ENCODE assay signal across 9 cellular contexts in genomic region chr14:37985826-37986470, GRCh38.
DNase-seq lines count a peak whose midpoint lies in the region; TF ChIP-seq lines count a peak whose summit lies in the region.
"Had no signal": no experiment of that assay in that cellular context is flagged by ENCODE, and none has a peak within 500 bp of the region (broad histone marks: within the 10 kb centered on the region; RNA-seq: fewer than 3 reads in every experiment).

No MANE protein-coding gene starts in this region.

- H3K9me3 Mint-ChIP-seq in MCF 10A (ENCODE audit: unreplicated experiment) = peaks cover 12% of the 10 kb centered on the region

- TF ChIP-seq CTCF in MCF 10A (IDR thresholded peaks at IDR 0.05; ENCODE audit: unreplicated experiment) (peak; percentile 77), liver (IDR thresholded peaks at IDR 0.05; ENCODE audit: low read depth, low read length, missing input control) (peak; percentile 80)

- intact Hi-C loops in MCF 10A (cut with micrococcal nuclease) = loop anchor here (1.0 to 2.0 kb wide), 3 partner anchors 211 to 881 kb away; no protein-coding TSS in a partner anchor

- peak; percentile 45 for DNase-seq in NCI-H1436 (lab: John Stamatoyannopoulos, UW)
- DNase-seq in NCI-H1436 treated with DMSO at 0.1 percent for 48 hours (lab: John Stamatoyannopoulos, UW) = no peak
- peak; percentile 58 for DNase-seq in KBM-7
- DNase-seq in T-helper 2 cell = peak in 4 of 5 experiments; percentile 14 to 66 (median 22)
- peak; percentile 72 for DNase-seq in MCF 10A (ENCODE audit: unreplicated experiment)
- peak; percentile 13 to 27 for DNase-seq in stimulated activated CD8-positive, alpha-beta memory T cell treated with anti-CD3 and anti-CD28 coated beads, Interleukin-2, amount 100 ng/mL, for 1 hour (ENCODE audit: low read depth in 2 of 2)
- no peak for DNase-seq in middle frontal gyrus (ENCODE audit: extremely low spot score, low spot score)

- H3K4me1 ChIP-seq in liver (ENCODE audit: control insufficient read depth in 4 of 4, insufficient read depth in 4 of 4, low read length in 3 of 4) = no peaks in the 10 kb centered on the region
- H3K4me1 ChIP-seq: BLaER1 treated with 17β-estradiol and CSF1 and Interleukin-3, amounts not matched to agents 10 nM and 100 nM had no signal

- no peak overlapping the region for H3K4me3 Mint-ChIP-seq in MCF 10A (ENCODE audit: unreplicated experiment)

- H3K4me1 Mint-ChIP-seq in MCF 10A (ENCODE audit: insufficient read depth, unreplicated experiment) = no peaks in the 10 kb centered on the region

- H3K27me3 Mint-ChIP-seq in MCF 10A (ENCODE audit: insufficient read depth, unreplicated experiment) = no peaks in the 10 kb centered on the region

- no peak overlapping the region for H3K4me3 ChIP-seq in liver (ENCODE audit: low read depth in 1 of 3, low read length in 3 of 3)
- H3K4me3 ChIP-seq: BLaER1 treated with 17β-estradiol and CSF1 and Interleukin-3, amounts not matched to agents 10 nM and 100 nM had no signal

- POLR2A ChIA-PET in MCF 10A (lab: Yijun Ruan, JAX) = interaction anchor here (0.6 to 1.2 kb wide), 2 partner anchors 15 to 212 kb away, joined by 3 read pairs; no protein-coding TSS in a partner anchor

- 58% methylated on average over 2 of the region's 2 CpGs for WGBS in liver

- no peaks in the 10 kb centered on the region for H3K36me3 ChIP-seq in liver (ENCODE audit: control insufficient read depth in 4 of 4, insufficient read depth in 3 of 4, low read depth in 1 of 4, low read length in 3 of 4)
- H3K36me3 ChIP-seq: BLaER1 treated with 17β-estradiol and CSF1 and Interleukin-3, amounts not matched to agents 10 nM and 100 nM had no signal

- no peak overlapping the region for H3K9ac ChIP-seq in liver (ENCODE audit: low read depth in 1 of 2, low read length in 2 of 2)
- H3K9ac ChIP-seq: BLaER1 treated with 17β-estradiol and CSF1 and Interleukin-3, amounts not matched to agents 10 nM and 100 nM had no signal

- BruUV-seq in MCF 10A (replicated peaks; lab: Mats Ljungman, UMichigan) = no TSS peak

- in situ Hi-C loops in KBM-7 (cut with MboI; ENCODE audit: low pct_unique_long_range_greater_than_20kb, low sequenced_read_pairs) = no loop called here

- H3K27me3 ChIP-seq in liver (ENCODE audit: control insufficient read depth in 4 of 4, insufficient read depth in 4 of 4, low read length in 3 of 4) = no peaks in the 10 kb centered on the region
- H3K27me3 ChIP-seq: BLaER1 treated with 17β-estradiol and CSF1 and Interleukin-3, amounts not matched to agents 10 nM and 100 nM had no signal

- CTCF ChIA-PET in MCF 10A (lab: Yijun Ruan, JAX) = interaction anchor here (0.6 to 1.9 kb wide), 26 partner anchors 12 to 905 kb away, joined by 3 to 12 read pairs (median 3); no protein-coding TSS in a partner anchor

- no peak overlapping the region for H3K27ac Mint-ChIP-seq in MCF 10A (ENCODE audit: low read depth, unreplicated experiment)

- peak; percentile 76 to 81 for TF ChIP-seq RAD21 in liver (IDR thresholded peaks at IDR 0.05)

- peaks cover 0 to 3% (median under 1%) of the 10 kb centered on the region in 4 donors for H3K9me3 ChIP-seq in liver (ENCODE audit: control insufficient read depth in 4 of 4, low read length in 3 of 4)

- H3K27ac ChIP-seq in liver (ENCODE audit: low read depth in 1 of 2, low read length in 2 of 2) = no peak overlapping the region
- H3K27ac ChIP-seq: BLaER1 treated with 17β-estradiol and CSF1 and Interleukin-3, amounts not matched to agents 10 nM and 100 nM had no signal

- no peaks in the 10 kb centered on the region for H3K36me3 Mint-ChIP-seq in MCF 10A (ENCODE audit: insufficient read depth, unreplicated experiment)

TF ChIP-seq in liver, 16 proteins besides CTCF, POLR2A, EP300 and RAD21:
- TF ChIP-seq NR2F2 (IDR thresholded peaks at IDR 0.05) = no peak
- TF ChIP-seq FOXA2 (IDR thresholded peaks at IDR 0.05) = no peak
- TF ChIP-seq ZBTB33 (IDR thresholded peaks at IDR 0.05) = no peak
- no peak for TF ChIP-seq GABPA (IDR thresholded peaks at IDR 0.05 in 1 of 2, conservative IDR thresholded peaks at IDR 0.05 in 1 of 2)
- no peak for TF ChIP-seq SP1 (IDR thresholded peaks at IDR 0.05)
- no peak for TF ChIP-seq FOXA1 (IDR thresholded peaks at IDR 0.05)
- no peak for TF ChIP-seq TAF1 (conservative IDR thresholded peaks at IDR 0.05)
- no peak for TF ChIP-seq EGR1 (IDR thresholded peaks at IDR 0.05; ENCODE audit: low read depth in 2 of 2)
- no peak for TF ChIP-seq ATF3 (IDR thresholded peaks at IDR 0.05)
- TF ChIP-seq YY1 (IDR thresholded peaks at IDR 0.05) = no peak
- no peak for TF ChIP-seq HNF4G (IDR thresholded peaks at IDR 0.05)
- no peak for TF ChIP-seq HNF4A (conservative IDR thresholded peaks at IDR 0.05)
- no peak for TF ChIP-seq JUND (IDR thresholded peaks at IDR 0.05)

Comparison
In these comparisons a context has a peak if more than half of its experiments do, and no peak if none do; other contexts are left out.
1. DNase-seq: peak in NCI-H1436 (single experiment), KBM-7 (single experiment), T-helper 2 cell (4 of 5), MCF 10A (single experiment) and stimulated activated CD8-positive, alpha-beta memory T cell treated with anti-CD3 and anti-CD28 coated beads, Interleukin-2, amount 100 ng/mL, for 1 hour (2 of 2); none in NCI-H1436 treated with DMSO at 0.1 percent for 48 hours (single experiment) and middle frontal gyrus (single experiment).